8 cellular contexts compared by ENCODE assay signal in genomic region chr9:86354048-86354881, GRCh38.
DNase-seq lines count a peak whose midpoint lies in the region; ATAC-seq and TF ChIP-seq lines count a peak whose summit lies in the region.

Gene TUT7, minus strand, starts transcription at chr9:86354410. Its CDS starts 1,211 bp downstream, at chr9:86353199.

- peaks cover 37% of the 10 kb centered on the region for H3K4me1 Mint-ChIP-seq in central memory CD8-positive, alpha-beta T cell

- H3K36me3 Mint-ChIP-seq in central memory CD8-positive, alpha-beta T cell (ENCODE audit: insufficient read depth) = peaks cover 15% of the 10 kb centered on the region

- peak within 1 kb of the TSS; percentile 93 for H3K27ac Mint-ChIP-seq in central memory CD8-positive, alpha-beta T cell (ENCODE audit: low read depth)

- DNase-seq in AG10803 (ENCODE audit: low read depth) = peak; percentile 95
- peak; percentile 75 for DNase-seq in NCI-H345 treated with DMSO at 0.1 percent for 48 hours (lab: John Stamatoyannopoulos, UW; ENCODE audit: unreplicated experiment)
- DNase-seq in central memory CD8-positive, alpha-beta T cell (ENCODE audit: low spot score in 2 of 2) = peak; percentile 89 to 96
- peak; percentile 99 for DNase-seq in islet precursor cell
- peak; percentile 96 for DNase-seq in stimulated activated CD4-positive, alpha-beta T cell treated with anti-CD3 and anti-CD28 coated beads, Interleukin-12 subunit alpha, Interleukin-12 subunit beta, amount 100 ng/mL, for 4 hours

- peak within 1 kb of the TSS; percentile 93 for H3K4me3 Mint-ChIP-seq in central memory CD8-positive, alpha-beta T cell

- no peaks in the 10 kb centered on the region for H3K27me3 Mint-ChIP-seq in central memory CD8-positive, alpha-beta T cell

- ATAC-seq in GM19035 (IDR thresholded peaks at IDR 0.05; ENCODE audit: unreplicated experiment) = peak; percentile 81
- peak; percentile 73 for ATAC-seq in HG03342 (IDR thresholded peaks at IDR 0.05; ENCODE audit: unreplicated experiment)
- ATAC-seq in activated CD4-positive, CD25-positive, alpha-beta regulatory T cell treated with anti-CD3 and anti-CD28 coated beads, Interleukin-2, amount 50 U/mL, for 24 hours = peak; percentile 93 to 94
- peak; percentile 95 for ATAC-seq in central memory CD8-positive, alpha-beta T cell (replicated peaks; ENCODE audit: extremely low read depth, poor library complexity, severe bottlenecking)

- no peak for TF ChIP-seq CTCF in AG10803 (conservative IDR thresholded peaks at IDR 0.05; ENCODE audit: low read length)

- H3K4me3 ChIP-seq in AG10803 (ENCODE audit: low read length) = peak within 1 kb of the TSS; percentile 78

- H3K9me3 Mint-ChIP-seq in central memory CD8-positive, alpha-beta T cell = no peaks in the 10 kb centered on the region

Comparison
In these comparisons a context has a peak if more than half of its experiments do, and no peak if none do; other contexts are left out.
1. Peak in every context shown above with its lines: DNase-seq, ATAC-seq and H3K4me3 ChIP-seq.